In genomic region chr2:158488442-158489216, GRCh38 we compare ENCODE assay signal across 31 cellular contexts. TPM values are rescaled to one million over a fixed set of nuclear protein-coding genes. Genes with fewer than 3 reads are reported as not detected.
DNase-seq lines count a peak whose midpoint lies in the region; ATAC-seq, FAIRE-seq and TF ChIP-seq lines count a peak whose summit lies in the region.
"Had no signal": no experiment of that assay in that cellular context is flagged by ENCODE, and none has a peak within 500 bp of the region (broad histone marks: within the 10 kb centered on the region; RNA-seq: fewer than 3 reads in every experiment).

No MANE protein-coding gene starts in this region.

- TF ChIP-seq POLR2A in Peyer's patch (IDR thresholded peaks at IDR 0.05) = no peak

- peaks cover 39% of the 10 kb centered on the region for H3K4me1 Mint-ChIP-seq in MCF 10A (ENCODE audit: insufficient read depth, unreplicated experiment)

- no peaks in the 10 kb centered on the region for H3K9me3 Mint-ChIP-seq in MCF 10A (ENCODE audit: unreplicated experiment)
- H3K9me3 Mint-ChIP-seq: activated naive CD4-positive, alpha-beta T cell treated with anti-CD3 and anti-CD28 coated beads for 36 hours; natural killer cell treated with Interleukin-12 subunit alpha and Interleukin-12 subunit beta and Interleukin-15 and Interleukin-18, amount 100 ng/mL, for 72 hours; stimulated activated naive B cell treated with anti-CD40 and anti-IgM and Interleukin-4, amounts not matched to agents 10 μg/mL and 1 μg/mL and 100 μg/mL, for 72 hours; type B pancreatic cell had no signal

- WGBS in mammary epithelial cell (ENCODE audit: low coverage, missing lambda C conversion rate) = 95% methylated on average over 2 of the region's 2 CpGs

- BruUV-seq in MCF 10A (replicated peaks; lab: Mats Ljungman, UMichigan) (no TSS peak), mammary epithelial cell (replicated peaks; lab: Mats Ljungman, UMichigan) (no TSS peak)

- H3K27me3 ChIP-seq in mammary epithelial cell (ENCODE audit: insufficient read depth, low read length) (no peaks in the 10 kb centered on the region), Peyer's patch (no peaks in the 10 kb centered on the region)
- H3K27me3 ChIP-seq: adrenal gland, body of pancreas, esophagus squamous epithelium, pancreas had no signal

- H2AFZ ChIP-seq in mammary epithelial cell (ENCODE audit: low read depth, low read length) = no peak overlapping the region
- H2AFZ ChIP-seq: PC-9 had no signal

- POLR2A ChIA-PET in MCF 10A (lab: Yijun Ruan, JAX) = interaction anchor here (0.6 to 4.3 kb wide), 6 partner anchors 9 to 146 kb away, joined by 3 to 24 read pairs (median 5); no protein-coding TSS in a partner anchor

- H4K20me1 ChIP-seq in mammary epithelial cell (ENCODE audit: insufficient read depth, low read length) = no peaks in the 10 kb centered on the region

- H3K9me3 ChIP-seq in mammary epithelial cell (replicated peaks; ENCODE audit: insufficient read depth, low read length) (no peaks in the 10 kb centered on the region), Peyer's patch (no peaks in the 10 kb centered on the region)
- H3K9me3 ChIP-seq: adrenal gland, body of pancreas, esophagus squamous epithelium, lower lobe of right lung, pancreas had no signal

- CTCF ChIA-PET in MCF 10A (lab: Yijun Ruan, JAX) (interaction anchor here (0.6 to 1.5 kb wide), 3 partner anchors 10 to 31 kb away, joined by 3 to 5 read pairs (median 3); no protein-coding TSS in a partner anchor), mammary epithelial cell (lab: Charles Lee; ENCODE audit: low non-redundant PET) (no interaction called here)

- H3K4me2 ChIP-seq in mammary epithelial cell (ENCODE audit: insufficient read depth, low read depth, low read length) = no peak overlapping the region
- H3K4me2 ChIP-seq: PC-9 had no signal

- no peak overlapping the region for H3K4me3 ChIP-seq in mammary epithelial cell (replicated peaks in 1 of 3; ENCODE audit: insufficient read depth in 1 of 3, low read depth in 2 of 3, low read length in 3 of 3)
- no peak overlapping the region for H3K4me3 ChIP-seq in Peyer's patch
- H3K4me3 ChIP-seq: adrenal gland, body of pancreas, esophagus squamous epithelium, lower lobe of right lung, pancreas, PC-9 had no signal

- TF ChIP-seq CTCF in MCF 10A (IDR thresholded peaks at IDR 0.05; ENCODE audit: unreplicated experiment) = no peak
- TF ChIP-seq CTCF in mammary epithelial cell (conservative IDR thresholded peaks at IDR 0.05 in 1 of 2, IDR thresholded peaks at IDR 0.05 in 1 of 2; ENCODE audit: extremely low read depth in 1 of 2, insufficient read depth in 1 of 2, low read depth in 1 of 2, low read length in 2 of 2) = no peak
- TF ChIP-seq CTCF in Peyer's patch (IDR thresholded peaks at IDR 0.05) = no peak

- H3K27ac ChIP-seq in mammary epithelial cell (ENCODE audit: insufficient read depth, low read depth, low read length) = no peak overlapping the region
- H3K27ac ChIP-seq in Peyer's patch = no peak overlapping the region
- H3K27ac ChIP-seq: adrenal gland, body of pancreas, esophagus squamous epithelium, lower lobe of right lung, pancreas, PC-9, VCaP had no signal

- FAIRE-seq in RCC 7860 (lab: Jason Lieb, UNC) = peak; percentile 45
- peak; percentile 8 for FAIRE-seq in frontal cortex (lab: Jason Lieb, UNC)
- FAIRE-seq: endometrium, pancreas, small intestine had no signal

- H3K9ac ChIP-seq in mammary epithelial cell (ENCODE audit: insufficient read depth, low read length) = no peak overlapping the region

- dilution Hi-C loops in mammary epithelial cell (cut with HindIII; ENCODE audit: low sequenced_read_pairs) = no loop called here

- H3K36me3 ChIP-seq in mammary epithelial cell (ENCODE audit: insufficient read depth, low read length) (no peaks in the 10 kb centered on the region), Peyer's patch (no peaks in the 10 kb centered on the region)
- H3K36me3 ChIP-seq: adrenal gland, esophagus squamous epithelium, lower lobe of right lung, pancreas had no signal

- intact Hi-C loops in MCF 10A (cut with micrococcal nuclease) (no loop called here), mammary epithelial cell (cut with micrococcal nuclease) (no loop called here)

- H3K4me3 Mint-ChIP-seq in MCF 10A (ENCODE audit: unreplicated experiment) = no peak overlapping the region
- H3K4me3 Mint-ChIP-seq: activated CD8-positive, alpha-beta T cell treated with anti-CD3 and anti-CD28 coated beads, Interleukin-2, amount 10 ng/mL, durations not matched to agents 7 days and 5 days; activated naive CD4-positive, alpha-beta T cell treated with anti-CD3 and anti-CD28 coated beads for 36 hours; natural killer cell treated with Interleukin-12 subunit alpha and Interleukin-12 subunit beta and Interleukin-15 and Interleukin-18, amount 100 ng/mL, for 72 hours; stimulated activated naive B cell treated with anti-CD40 and anti-IgM and Interleukin-4, amounts not matched to agents 10 μg/mL and 1 μg/mL and 100 μg/mL, for 72 hours; type B pancreatic cell had no signal

- H3K79me2 ChIP-seq in mammary epithelial cell (ENCODE audit: insufficient read depth, low read length) = peaks cover 92% of the 10 kb centered on the region

- no peak for DNase-seq in MCF 10A (ENCODE audit: unreplicated experiment)
- no peak for DNase-seq in mammary epithelial cell
- no peak for DNase-seq in RCC 7860 (ENCODE audit: low spot score)
- no peak for DNase-seq in frontal cortex (ENCODE audit: low spot score in 2 of 2)
- DNase-seq in SKM-1 treated with dmso at 0.1 percent for 144 hours (lab: John Stamatoyannopoulos, UW; ENCODE audit: unreplicated experiment) = no peak
- DNase-seq in Peyer's patch = no peak
- DNase-seq in iPS-NIHi7 (ENCODE audit: extremely low spot score) = no peak
- DNase-seq: activated CD4-positive, alpha-beta T cell treated with anti-CD3 and anti-CD28 coated beads for 4 hours; activated CD8-positive, alpha-beta T cell treated with anti-CD3 and anti-CD28 coated beads, Interleukin-2, amount 10 ng/mL, durations not matched to agents 7 days and 5 days; activated naive CD4-positive, alpha-beta T cell treated with anti-CD3 and anti-CD28 coated beads for 36 hours; adrenal gland; body of pancreas; esophagus squamous epithelium; foreskin melanocyte; lower lobe of right lung; NCI-H1105 treated with DMSO at 0.1 percent for 48 hours; NCI-H187 treated with DMSO at 0.1 percent for 48 hours; NCI-H2171 treated with DMSO at 0.1 percent for 48 hours; NCI-H510A treated with DMSO at 0.1 percent for 48 hours; pancreas; PC-9; SHP77 treated with DMSO at 0.1 percent for 48 hours; small intestine; stimulated activated naive B cell treated with anti-CD40 and anti-IgM and Interleukin-4, amounts not matched to agents 10 μg/mL and 1 μg/mL and 100 μg/mL, for 72 hours; SW 1271 had no signal

- H3K27ac Mint-ChIP-seq in MCF 10A (ENCODE audit: low read depth, unreplicated experiment) = peak overlapping the region; percentile 2
- H3K27ac Mint-ChIP-seq: activated CD8-positive, alpha-beta T cell treated with anti-CD3 and anti-CD28 coated beads, Interleukin-2, amount 10 ng/mL, durations not matched to agents 7 days and 5 days; activated naive CD4-positive, alpha-beta T cell treated with anti-CD3 and anti-CD28 coated beads for 36 hours; natural killer cell treated with Interleukin-12 subunit alpha and Interleukin-12 subunit beta and Interleukin-15 and Interleukin-18, amount 100 ng/mL, for 72 hours; stimulated activated naive B cell treated with anti-CD40 and anti-IgM and Interleukin-4, amounts not matched to agents 10 μg/mL and 1 μg/mL and 100 μg/mL, for 72 hours; type B pancreatic cell had no signal

- H3K4me1 ChIP-seq in mammary epithelial cell (ENCODE audit: insufficient read depth, low read length) = peaks cover 14% of the 10 kb centered on the region
- no peaks in the 10 kb centered on the region for H3K4me1 ChIP-seq in Peyer's patch
- H3K4me1 ChIP-seq: pancreas had no signal

- in situ Hi-C loops in mammary epithelial cell (cut with MboI; ENCODE audit: low sequenced_read_pairs in 2 of 2) = no loop called here

- no peaks in the 10 kb centered on the region for H3K27me3 Mint-ChIP-seq in MCF 10A (ENCODE audit: insufficient read depth, unreplicated experiment)
- H3K27me3 Mint-ChIP-seq: stimulated activated naive B cell treated with anti-CD40 and anti-IgM and Interleukin-4, amounts not matched to agents 10 μg/mL and 1 μg/mL and 100 μg/mL, for 72 hours; type B pancreatic cell had no signal

- no peaks in the 10 kb centered on the region for H3K36me3 Mint-ChIP-seq in MCF 10A (ENCODE audit: insufficient read depth, unreplicated experiment)
- H3K36me3 Mint-ChIP-seq: natural killer cell treated with Interleukin-12 subunit alpha and Interleukin-12 subunit beta and Interleukin-15 and Interleukin-18, amount 100 ng/mL, for 72 hours; stimulated activated naive B cell treated with anti-CD40 and anti-IgM and Interleukin-4, amounts not matched to agents 10 μg/mL and 1 μg/mL and 100 μg/mL, for 72 hours had no signal

- no peak for ATAC-seq in GM19324 (IDR thresholded peaks at IDR 0.05; ENCODE audit: low FRiP score, unreplicated experiment)
- ATAC-seq: activated CD8-positive, alpha-beta T cell treated with anti-CD3 and anti-CD28 coated beads, Interleukin-2, amount 10 ng/mL, durations not matched to agents 7 days and 5 days; body of pancreas; HCT116; lower lobe of right lung; natural killer cell treated with Interleukin-12 subunit alpha and Interleukin-12 subunit beta and Interleukin-15 and Interleukin-18, amount 100 ng/mL, for 72 hours; pancreas; stimulated activated naive B cell treated with anti-CD40 and anti-IgM and Interleukin-4, amounts not matched to agents 10 μg/mL and 1 μg/mL and 100 μg/mL, for 72 hours had no signal

RNA-seq across cellular contexts. Expression of gene PKP4, which starts 31.9 kb away (rescaled TPM):
- total RNA-seq in MCF 10A (2022) = 62.3 and 63.7 TPM in 2 replicates
- total RNA-seq in mammary epithelial cell = 10 to 100 TPM; 64.8 to 82.6 TPM
- polyA plus RNA-seq in mammary epithelial cell = 35.9 TPM
- polyA minus RNA-seq in mammary epithelial cell = 94.6 TPM
- 103 TPM for total RNA-seq in frontal cortex
- 100 to 1,000 TPM in 2 of 4 donors, 10 to 100 TPM in 2; 67.8 to 168 (median 117) TPM for total RNA-seq in Peyer's patch

RNA-seq across cellular contexts. Expression of gene CCDC148, which starts 32.1 kb away (rescaled TPM):
- 0.51 and 0.96 TPM in 2 replicates for total RNA-seq in MCF 10A (2022)
- total RNA-seq in mammary epithelial cell = 1 to 10 TPM in 1 of 2 donors, under 1 TPM in 1; 0.71 to 1.3 TPM
- polyA plus RNA-seq in mammary epithelial cell = 0.35 TPM
- polyA minus RNA-seq in mammary epithelial cell = not detected
- 32.6 TPM for total RNA-seq in frontal cortex
- total RNA-seq in Peyer's patch = not detected
- total RNA-seq: activated naive CD4-positive, alpha-beta T cell treated with anti-CD3 and anti-CD28 coated beads for 36 hours; natural killer cell treated with Interleukin-12 subunit alpha and Interleukin-12 subunit beta and Interleukin-15 and Interleukin-18, amount 100 ng/mL, for 72 hours had no signal

Comparison
In these comparisons a context has a peak if more than half of its experiments do, and no peak if none do; other contexts are left out.
1. RNA of gene CCDC148, which starts 32.1 kb away (total RNA-seq): 32.6 TPM in frontal cortex (single experiment); 0.71 to 1.3 TPM in mammary epithelial cell, 0.51 to 0.96 TPM in MCF 10A and not detected in Peyer's patch; every median in the first group is over 10 times any median in the second.